Comparison of ENCODE assay signal across 29 cellular contexts in genomic region chr11:121692236-121692635, GRCh38.
"Had no signal": no experiment of that assay in that cellular context is flagged by ENCODE, and none has a peak within 500 bp of the region (broad histone marks: within the 10 kb centered on the region; RNA-seq: fewer than 3 reads in every experiment).

No MANE protein-coding gene starts in this region.

- H3K27ac ChIP-seq: epithelial cell of prostate, left ventricle myocardium inferior, neutrophil, ovary, prostate gland, sigmoid colon, stomach, suprapubic skin, tibial artery, WERI-Rb-1 had no signal

- H3K4me1 Mint-ChIP-seq: activated CD4-positive, alpha-beta T cell treated with anti-CD3 and anti-CD28 coated beads, Interleukin-2, amount 10 ng/mL, durations not matched to agents 24 days and 14 days; activated T-helper 17 cell treated with anti-CD3 and anti-CD28 coated beads, Interleukin-2, amount 50 U/mL, for 72 hours; stimulated activated naive B cell treated with anti-CD40 and anti-IgM and Interleukin-4, amounts not matched to agents 10 μg/mL and 1 μg/mL and 100 μg/mL, for 72 hours had no signal

- H3K27ac Mint-ChIP-seq: activated CD4-positive, alpha-beta memory T cell treated with anti-CD3 and anti-CD28 coated beads for 36 hours; activated CD4-positive, alpha-beta T cell treated with anti-CD3 and anti-CD28 coated beads, Interleukin-2, amount 10 ng/mL, durations not matched to agents 24 days and 14 days; activated T-helper 17 cell treated with anti-CD3 and anti-CD28 coated beads, Interleukin-2, amount 50 U/mL, for 72 hours; nephron progenitor cell; stimulated activated naive B cell treated with anti-CD40 and anti-IgM and Interleukin-4, amounts not matched to agents 10 μg/mL and 1 μg/mL and 100 μg/mL, for 72 hours had no signal

- DNase-seq: activated CD4-positive, alpha-beta memory T cell treated with anti-CD3 and anti-CD28 coated beads for 36 hours; activated CD4-positive, alpha-beta T cell treated with anti-CD3 and anti-CD28 coated beads, Interleukin-2, amount 10 ng/mL, durations not matched to agents 24 days and 14 days; activated CD4-positive, CD25-positive, alpha-beta regulatory T cell treated with anti-CD3 and anti-CD28 coated beads, Interleukin-2, amount 50 U/mL, for 72 hours; activated CD8-positive, alpha-beta memory T cell treated with anti-CD3 and anti-CD28 coated beads, Interleukin-2, amount 50 U/mL, for 4 hours; activated gamma-delta T cell treated with Interleukin-2 at 50 U/mL for 16 hours; activated naive CD4-positive, alpha-beta T cell treated with anti-CD3 and anti-CD28 coated beads, Interleukin-2, amount 50 U/mL, for 16 hours; activated T-cell treated with anti-CD3 and anti-CD28 coated beads, Interleukin-2, amount 50 U/mL, for 1 hour; amniotic stem cell; dermis blood vessel endothelial cell; effector CD8-positive, alpha-beta T cell; left ventricle myocardium inferior; nephron progenitor cell; ovary; retina; sigmoid colon; stimulated activated CD4-positive, alpha-beta T cell treated with anti-CD3 and anti-CD28 coated beads, Interleukin-15, amount 100 ng/mL, for 24 hours; stimulated activated CD4-positive, alpha-beta T cell treated with anti-CD3 and anti-CD28 coated beads, Interleukin-2, amount 100 ng/mL, for 24 hours; stimulated activated naive B cell treated with anti-CD40 and anti-IgM and Interleukin-4, amounts not matched to agents 10 μg/mL and 1 μg/mL and 100 μg/mL, for 72 hours; stomach; T-helper 9 cell; tibial artery; WERI-Rb-1 had no signal

- H3K9me3 Mint-ChIP-seq: activated CD4-positive, alpha-beta memory T cell treated with anti-CD3 and anti-CD28 coated beads for 36 hours; activated CD4-positive, alpha-beta T cell treated with anti-CD3 and anti-CD28 coated beads, Interleukin-2, amount 10 ng/mL, durations not matched to agents 24 days and 14 days; activated T-helper 17 cell treated with anti-CD3 and anti-CD28 coated beads, Interleukin-2, amount 50 U/mL, for 72 hours; nephron progenitor cell; stimulated activated naive B cell treated with anti-CD40 and anti-IgM and Interleukin-4, amounts not matched to agents 10 μg/mL and 1 μg/mL and 100 μg/mL, for 72 hours had no signal

- H3K4me3 ChIP-seq: left ventricle myocardium inferior, ovary, prostate gland, sigmoid colon, stomach, suprapubic skin, tibial artery had no signal

- H3K36me3 Mint-ChIP-seq: activated CD4-positive, alpha-beta memory T cell treated with anti-CD3 and anti-CD28 coated beads for 36 hours; stimulated activated naive B cell treated with anti-CD40 and anti-IgM and Interleukin-4, amounts not matched to agents 10 μg/mL and 1 μg/mL and 100 μg/mL, for 72 hours had no signal

- H3K36me3 ChIP-seq: left ventricle myocardium inferior, neutrophil, ovary, prostate gland, sigmoid colon, stomach, suprapubic skin, tibial artery, WERI-Rb-1 had no signal

- H3K27me3 Mint-ChIP-seq: activated CD4-positive, alpha-beta memory T cell treated with anti-CD3 and anti-CD28 coated beads for 36 hours; activated T-helper 17 cell treated with anti-CD3 and anti-CD28 coated beads, Interleukin-2, amount 50 U/mL, for 72 hours had no signal

- H3K4me1 ChIP-seq: prostate gland, suprapubic skin had no signal

- ATAC-seq: activated T-helper 17 cell treated with anti-CD3 and anti-CD28 coated beads, Interleukin-2, amount 50 U/mL, for 72 hours; stimulated activated naive B cell treated with anti-CD40 and anti-IgM and Interleukin-4, amounts not matched to agents 10 μg/mL and 1 μg/mL and 100 μg/mL, for 72 hours had no signal

- H3K9me3 ChIP-seq: left ventricle myocardium inferior, neutrophil, ovary, prostate gland, sigmoid colon, stomach, suprapubic skin, tibial artery had no signal

- H3K4me3 Mint-ChIP-seq: activated CD4-positive, alpha-beta memory T cell treated with anti-CD3 and anti-CD28 coated beads for 36 hours; activated CD4-positive, alpha-beta T cell treated with anti-CD3 and anti-CD28 coated beads, Interleukin-2, amount 10 ng/mL, durations not matched to agents 24 days and 14 days; activated T-helper 17 cell treated with anti-CD3 and anti-CD28 coated beads, Interleukin-2, amount 50 U/mL, for 72 hours; nephron progenitor cell; stimulated activated naive B cell treated with anti-CD40 and anti-IgM and Interleukin-4, amounts not matched to agents 10 μg/mL and 1 μg/mL and 100 μg/mL, for 72 hours had no signal

- H3K27me3 ChIP-seq: ovary, sigmoid colon, suprapubic skin, tibial artery had no signal

- FAIRE-seq: endometrium, frontal cortex had no signal
